13 cellular contexts compared by ENCODE assay signal in genomic region chr1:112515311-112516009, GRCh38. TPM values are rescaled to one million over a fixed set of nuclear protein-coding genes. Genes with fewer than 3 reads are reported as not detected.
DNase-seq lines count a peak whose midpoint lies in the region; ATAC-seq, FAIRE-seq and TF ChIP-seq lines count a peak whose summit lies in the region.
"Had no signal": no experiment of that assay in that cellular context is flagged by ENCODE, and none has a peak within 500 bp of the region (broad histone marks: within the 10 kb centered on the region; RNA-seq: fewer than 3 reads in every experiment).

No MANE protein-coding gene starts in this region.

- ATAC-seq in A549 (peak; percentile 52 to 70; a peak in 3 of 6 replicates), HCT116 (0 out of 2 replicates have a peak, but pooled peaks have one; percentile 47), HG03097 (IDR thresholded peaks at IDR 0.05; ENCODE audit: low FRiP score, unreplicated experiment) (no peak)
- ATAC-seq: activated T-cell treated with anti-CD3 and anti-CD28 coated beads, Interleukin-2, amount 50 U/mL, for 72 hours had no signal

- no peaks in the 10 kb centered on the region for H3K36me3 ChIP-seq in HCT116 (ENCODE audit: control insufficient read depth in 1 of 2, insufficient read depth in 2 of 2, low read length in 2 of 2)

- 53% methylated on average over 2 of the region's 2 CpGs for WGBS in A549 (ENCODE audit: missing lambda C conversion rate)

- TF ChIP-seq CTCF in A549 (IDR thresholded peaks at IDR 0.05) (no peak), HCT116 (IDR thresholded peaks at IDR 0.05 in 2 of 3, conservative IDR thresholded peaks at IDR 0.05 in 1 of 3; ENCODE audit: borderline replicate concordance in 1 of 3, insufficient read depth in 1 of 3, low read depth in 2 of 3, low read length in 2 of 3) (no peak), astrocyte of the cerebellum (IDR thresholded peaks at IDR 0.05; ENCODE audit: low read depth, low read length, missing control alignments) (no peak)

- H3K4me3 ChIP-seq in A549 (no peak overlapping the region), HCT116 (replicated peaks in 1 of 2; ENCODE audit: low read depth in 1 of 2, low read length in 2 of 2) (no peak overlapping the region), astrocyte of the cerebellum (ENCODE audit: low read depth, low read length) (no peak overlapping the region)

- POLR2A ChIA-PET in A549 (lab: Yijun Ruan, JAX) (no interaction called here), HCT116 (lab: Charles Lee) (no interaction called here)

- intact Hi-C loops in HCT116 (cut with micrococcal nuclease) = no loop called here

- H3K79me2 ChIP-seq in HCT116 (ENCODE audit: insufficient read depth, low read length) = no peaks in the 10 kb centered on the region

- DNase-seq in A549 (ENCODE audit: low read depth in 1 of 2, low spot score in 1 of 2) (no peak), HCT116 (ENCODE audit: low read depth, low spot score) (no peak), astrocyte of the cerebellum (ENCODE audit: low read depth) (peak; percentile 76), iris pigment epithelial cell (ENCODE audit: low read depth) (peak; percentile 61), NCI-H2081 treated with DMSO at 0.1 percent for 48 hours (lab: John Stamatoyannopoulos, UW) (no peak), cerebellar nuclear complex (lab: John Stamatoyannopoulos, UW) (no peak)
- no peak for DNase-seq in activated CD4-positive, CD25-positive, alpha-beta regulatory T cell treated with anti-CD3 and anti-CD28 coated beads, Interleukin-2, amount 50 U/mL, for 72 hours
- DNase-seq: activated T-cell treated with anti-CD3 and anti-CD28 coated beads, Interleukin-2, amount 50 U/mL, for 72 hours; AML-193; NCI-H187 treated with DMSO at 0.1 percent for 48 hours; stimulated activated CD4-positive, alpha-beta T cell treated with anti-CD3 and anti-CD28 coated beads, Interleukin-12 subunit alpha, Interleukin-12 subunit beta, amount 100 ng/mL, for 4 hours; stimulated activated CD8-positive, alpha-beta memory T cell treated with anti-CD3 and anti-CD28 coated beads, Interleukin-4, amount 100 ng/mL, for 48 hours had no signal

- H3K4me2 ChIP-seq in A549 (no peak overlapping the region), HCT116 (ENCODE audit: low read length) (no peak overlapping the region)

- no peak overlapping the region for H3K27ac ChIP-seq in A549
- no peak overlapping the region for H3K27ac ChIP-seq in HCT116 (ENCODE audit: low read depth, low read length)

- in situ Hi-C loops in astrocyte of the cerebellum (cut with HindIII; ENCODE audit: low sequenced_read_pairs) = no loop called here

- no peaks in the 10 kb centered on the region for H3K27me3 ChIP-seq in HCT116 (ENCODE audit: insufficient read depth, low read length)

- RAD21 ChIA-PET in HCT116 (lab: Charles Lee; ENCODE audit: low non-redundant PET in 1 of 2, low total read pairs in 2 of 2, uncharacterized antibody in 2 of 2, unreplicated experiment in 2 of 2) = no interaction called here

- H3K4me1 ChIP-seq in A549 (peaks cover 7% of the 10 kb centered on the region; the same call in 1 of the 3 replicates), HCT116 (ENCODE audit: control insufficient read depth in 1 of 2, insufficient read depth in 2 of 2, low read length in 2 of 2) (peaks cover 2 to 8% of the 10 kb centered on the region in 2 experiments; a peak in 2 of 4 replicates)

- H3K9ac ChIP-seq in HCT116 (ENCODE audit: low read length) = no peak overlapping the region

- no peak for FAIRE-seq in A549 (lab: Jason Lieb, UNC)

- CTCF ChIA-PET in A549 (lab: Yijun Ruan, JAX) (interaction anchor here (6.2 kb wide), 1 partner anchor 13 kb away, joined by 36 read pairs; no protein-coding TSS in a partner anchor), HCT116 (lab: Charles Lee) (no interaction called here)

- H3K9me3 ChIP-seq in A549 = no peaks in the 10 kb centered on the region
- no peaks in the 10 kb centered on the region for H3K9me3 ChIP-seq in HCT116 (ENCODE audit: control insufficient read depth in 1 of 2, insufficient read depth in 1 of 2, low read depth in 1 of 2, low read length in 2 of 2)

- H3K9me2 ChIP-seq in HCT116 (ENCODE audit: insufficient read depth) = no peaks in the 10 kb centered on the region

- no peaks in the 10 kb centered on the region for H4K20me1 ChIP-seq in HCT116 (ENCODE audit: insufficient read depth)

- TF ChIP-seq RAD21 in A549 (conservative IDR thresholded peaks at IDR 0.05 in 1 of 2, IDR thresholded peaks at IDR 0.05 in 1 of 2) (no peak), HCT116 (IDR thresholded peaks at IDR 0.05; ENCODE audit: low read depth) (no peak)

- H2AFZ ChIP-seq in HCT116 (ENCODE audit: low read depth, low read length, poor library complexity, severe bottlenecking) = no peak overlapping the region

- TF ChIP-seq POLR2A in A549 (IDR thresholded peaks at IDR 0.05; ENCODE audit: low read length) (no peak), HCT116 (IDR thresholded peaks at IDR 0.05; ENCODE audit: borderline replicate concordance, extremely low read depth, insufficient read depth, insufficient read length) (no peak)

- no TSS peak for BruUV-seq in HCT116 (replicated peaks; lab: Mats Ljungman, UMichigan)

- no peak for TF ChIP-seq EP300 in A549 (IDR thresholded peaks at IDR 0.05)

TF ChIP-seq in A549, 52 proteins besides CTCF, POLR2A, EP300 and RAD21:
- TF ChIP-seq REST (IDR thresholded peaks at IDR 0.05) (peak; percentile 33; the same call in 1 of the 2 replicates), MAZ (IDR thresholded peaks at IDR 0.05; ENCODE audit: borderline replicate concordance, low read depth, low read length) (no peak)

TF ChIP-seq in HCT116, 20 proteins besides CTCF, POLR2A, EP300 and RAD21:
- TF ChIP-seq JUND (IDR thresholded peaks at IDR 0.05) (no peak), TCF7L2 (IDR thresholded peaks at IDR 0.05; ENCODE audit: borderline replicate concordance, extremely low read depth, insufficient read depth, insufficient read length) (no peak), SRF (IDR thresholded peaks at IDR 0.05; ENCODE audit: low read depth) (no peak), YY1 (IDR thresholded peaks at IDR 0.05; ENCODE audit: extremely low read depth, insufficient replicate concordance, low read depth, low read length) (no peak), CEBPB (IDR thresholded peaks at IDR 0.05; ENCODE audit: low read depth) (no peak), EZH2 (IDR thresholded peaks at IDR 0.05) (no peak), SP1 (IDR thresholded peaks at IDR 0.05; ENCODE audit: low read depth) (no peak), SIN3A (IDR thresholded peaks at IDR 0.05; ENCODE audit: low read depth) (no peak), POLR2AphosphoS5 (IDR thresholded peaks at IDR 0.05; ENCODE audit: low read depth, low read length) (no peak), EZH2phosphoT487 (IDR thresholded peaks at IDR 0.05; ENCODE audit: borderline replicate concordance) (no peak), MAX (IDR thresholded peaks at IDR 0.05) (no peak), ZNF274 (IDR thresholded peaks at IDR 0.05; ENCODE audit: low read depth, low read length) (no peak), REST (IDR thresholded peaks at IDR 0.05; ENCODE audit: low read depth) (no peak; the same call in 1 of the 2 replicates)

RNA-seq across cellular contexts. Expression of gene WNT2B, which starts 6.7 kb away (rescaled TPM):
- polyA plus RNA-seq in A549 (2011; rRNA removed) = 0.26 and 0.37 TPM in 2 replicates
- polyA plus RNA-seq in A549 (2012; cell fraction: cytosol; rRNA removed) = 0.13 TPM in 2 replicates
- polyA plus RNA-seq in A549 (2012; cell fraction: nucleus; rRNA removed) = 0.40 and 0.43 TPM in 2 replicates
- 0.21 to 0.32 TPM (median 0.28 TPM) in 3 replicates for polyA plus RNA-seq in A549 (2017; fragmentation: RNase III; extraction: RNeasy Plus Mini Kit Qiagen cat#74134 plus additional on column Dnase treatment)
- polyA minus RNA-seq in A549 (2011; rRNA and poly(A)+ RNA removed) = 0.54 and 0.58 TPM in 2 replicates
- 1.5 TPM for total RNA-seq in HCT116 (2021; ENCODE audit: unreplicated experiment)
- polyA plus RNA-seq in HCT116 (2012) = 1.5 and 1.8 TPM in 2 replicates

Comparison
In these comparisons a context has a peak if more than half of its experiments do, and no peak if none do; other contexts are left out.
1. DNase-seq: peak in astrocyte of the cerebellum (single experiment) and iris pigment epithelial cell (single experiment); none in A549 (0 of 2), HCT116 (single experiment), NCI-H2081 treated with DMSO at 0.1 percent for 48 hours (single experiment), cerebellar nuclear complex (0 of 2) and activated CD4-positive, CD25-positive, alpha-beta regulatory T cell treated with anti-CD3 and anti-CD28 coated beads, Interleukin-2, amount 50 U/mL, for 72 hours (single experiment).
2. Of the 6 proteins assayed by ChIP-seq in both A549 and HCT116: peak only in A549: REST; only in HCT116: none; in both: none; in neither: 5.